ENCODE assay signal across 8 cellular contexts in the genomic region with DNA sequence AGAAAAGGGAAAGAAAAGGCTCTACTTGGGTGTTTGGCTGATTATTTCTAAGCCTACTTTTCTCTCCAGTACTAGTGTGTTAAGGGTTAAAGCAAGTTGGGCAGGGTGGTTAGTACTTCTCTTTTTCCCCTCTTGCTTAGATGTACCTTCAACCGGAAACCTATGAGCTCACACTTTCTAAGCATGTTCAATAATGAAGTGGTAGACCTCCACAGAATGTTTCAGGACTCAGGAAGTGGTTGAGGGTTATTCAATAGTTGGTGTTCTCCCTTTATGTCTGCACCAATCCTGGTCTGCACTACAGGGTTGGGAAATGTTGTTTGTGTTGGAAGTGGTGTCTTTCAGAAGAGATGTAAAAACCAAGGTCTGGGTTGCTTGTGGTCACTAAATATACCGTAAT.
DNase-seq lines count a peak whose midpoint lies in the region; ATAC-seq and TF ChIP-seq lines count a peak whose summit lies in the region.

No MANE protein-coding gene starts in this region.

- H3K4me1 ChIP-seq in testis, result peaks cover 15% of the 10 kb centered on the region
- H3K4me1 ChIP-seq in trophoblast cell (ENCODE audit: control insufficient read depth in 1 of 2, insufficient read depth in 2 of 2, low read length in 2 of 2), result no peaks in the 10 kb centered on the region

- H3K27me3 ChIP-seq in testis (no peaks in the 10 kb centered on the region), trophoblast cell (ENCODE audit: insufficient read depth, low read length) (no peaks in the 10 kb centered on the region)

- no peak overlapping the region for H3K4ac ChIP-seq in trophoblast cell (ENCODE audit: low read depth, low read length)

- H3K36me3 ChIP-seq in testis (ENCODE audit: low read depth, missing control alignments), result no peaks in the 10 kb centered on the region
- no peaks in the 10 kb centered on the region for H3K36me3 ChIP-seq in trophoblast cell (ENCODE audit: control insufficient read depth in 1 of 2, insufficient read depth in 2 of 2, low read length in 2 of 2)

- no peak overlapping the region for H2BK5ac ChIP-seq in trophoblast cell (ENCODE audit: low read depth, low read length, poor library complexity)

- no peaks in the 10 kb centered on the region for H3K9me3 ChIP-seq in testis
- H3K9me3 ChIP-seq in trophoblast cell (ENCODE audit: insufficient read depth, low read depth, low read length), result no peaks in the 10 kb centered on the region

- H3K23ac ChIP-seq in trophoblast cell (ENCODE audit: low read length), result no peak overlapping the region

- ATAC-seq in GM19324 (IDR thresholded peaks at IDR 0.05; ENCODE audit: low FRiP score, unreplicated experiment) (peak; percentile 98), HG03196 (IDR thresholded peaks at IDR 0.05; ENCODE audit: unreplicated experiment) (peak; percentile 99)
- peak; percentile 96 to 97 for ATAC-seq in stimulated activated naive B cell treated with anti-CD40 and anti-IgM and Interleukin-4, amounts not matched to agents 10 μg/mL and 1 μg/mL and 100 μg/mL, for 72 hours (replicated peaks)

- 80 to 83% methylated on average over 2 of the region's 2 CpGs for WGBS in testis, 2 donors
- WGBS in trophoblast cell (ENCODE audit: extremely low coverage, insufficient coverage, insufficient read length), result no CpG with 5 or more reads among the region's 2 CpGs

- H2AFZ ChIP-seq in trophoblast cell (ENCODE audit: insufficient read depth, low read length, poor library complexity), result no peak overlapping the region

- no peak overlapping the region for H3K4me2 ChIP-seq in trophoblast cell (ENCODE audit: low read length)

- H3K4me1 Mint-ChIP-seq in activated T-helper 2 cell treated with anti-CD3 and anti-CD28 coated beads, Interferon-gamma antibody, Interleukin-2, Interleukin-4, amounts not matched to agents 10 μg/mL and 5 μg/mL and 100 μg/mL, durations not matched to agents 14 hours and 24 hours and 36 hours (ENCODE audit: low read depth), result peaks cover 51% of the 10 kb centered on the region
- peaks cover 26 to 56% of the 10 kb centered on the region in 2 donors for H3K4me1 Mint-ChIP-seq in stimulated activated naive B cell treated with anti-CD40 and anti-IgM and Interleukin-4, amounts not matched to agents 10 μg/mL and 1 μg/mL and 100 μg/mL, for 72 hours

- H3K9me3 Mint-ChIP-seq in activated T-helper 2 cell treated with anti-CD3 and anti-CD28 coated beads, Interferon-gamma antibody, Interleukin-2, Interleukin-4, amounts not matched to agents 10 μg/mL and 5 μg/mL and 100 μg/mL, durations not matched to agents 14 hours and 24 hours and 36 hours, result peaks cover 1% of the 10 kb centered on the region
- H3K9me3 Mint-ChIP-seq in stimulated activated naive B cell treated with anti-CD40 and anti-IgM and Interleukin-4, amounts not matched to agents 10 μg/mL and 1 μg/mL and 100 μg/mL, for 72 hours, result peaks cover 0 to 1% of the 10 kb centered on the region in 2 donors

- H3K9ac ChIP-seq in trophoblast cell (ENCODE audit: low read length), result no peak overlapping the region

- intact Hi-C loops in activated T-helper 2 cell treated with anti-CD3 and anti-CD28 coated beads, Interferon-gamma antibody, Interleukin-2, Interleukin-4, amounts not matched to agents 10 μg/mL and 5 μg/mL and 100 μg/mL, durations not matched to agents 14 hours and 24 hours and 36 hours (cut with micrococcal nuclease), result loop anchor here (1.0 to 2.0 kb wide), 5 partner anchors 31 to 134 kb away; a partner anchor contains a TSS
- intact Hi-C loops in testis (cut with DNase I; ENCODE audit: low total_unique reads), result no loop called here

- H2BK12ac ChIP-seq in trophoblast cell (ENCODE audit: low read length), result no peak overlapping the region

- H3K4me3 Mint-ChIP-seq in activated T-helper 2 cell treated with anti-CD3 and anti-CD28 coated beads, Interferon-gamma antibody, Interleukin-2, Interleukin-4, amounts not matched to agents 10 μg/mL and 5 μg/mL and 100 μg/mL, durations not matched to agents 14 hours and 24 hours and 36 hours (ENCODE audit: low read depth), result no peak overlapping the region
- peak overlapping the region; percentile 41 to 60 for H3K4me3 Mint-ChIP-seq in stimulated activated naive B cell treated with anti-CD40 and anti-IgM and Interleukin-4, amounts not matched to agents 10 μg/mL and 1 μg/mL and 100 μg/mL, for 72 hours

- H3K4me3 ChIP-seq in testis (no peak overlapping the region), trophoblast cell (ENCODE audit: low read depth, low read length) (no peak overlapping the region)

- DNase-seq in CD1c-positive myeloid dendritic cell (ENCODE audit: extremely low spot score), result peak; percentile 59
- no peak for DNase-seq in activated T-helper 2 cell treated with anti-CD3 and anti-CD28 coated beads, Interferon-gamma antibody, Interleukin-2, Interleukin-4, amounts not matched to agents 10 μg/mL and 5 μg/mL and 100 μg/mL, durations not matched to agents 14 hours and 24 hours and 36 hours (ENCODE audit: low spot score)
- peak; percentile 34 for DNase-seq in stimulated activated naive B cell treated with anti-CD40 and anti-IgM and Interleukin-4, amounts not matched to agents 10 μg/mL and 1 μg/mL and 100 μg/mL, for 72 hours
- DNase-seq in cortex of kidney (lab: John Stamatoyannopoulos, UW), result no peak
- no peak for DNase-seq in testis
- no peak for DNase-seq in trophoblast cell

- no peak overlapping the region for H4K12ac ChIP-seq in trophoblast cell (ENCODE audit: low read depth, low read length)

- H3K79me1 ChIP-seq in trophoblast cell (ENCODE audit: low read length), result no peaks in the 10 kb centered on the region

- H3K36me3 Mint-ChIP-seq in activated T-helper 2 cell treated with anti-CD3 and anti-CD28 coated beads, Interferon-gamma antibody, Interleukin-2, Interleukin-4, amounts not matched to agents 10 μg/mL and 5 μg/mL and 100 μg/mL, durations not matched to agents 14 hours and 24 hours and 36 hours (ENCODE audit: low read depth), result peaks cover 25% of the 10 kb centered on the region
- peaks cover 0 to 3% of the 10 kb centered on the region in 2 donors for H3K36me3 Mint-ChIP-seq in stimulated activated naive B cell treated with anti-CD40 and anti-IgM and Interleukin-4, amounts not matched to agents 10 μg/mL and 1 μg/mL and 100 μg/mL, for 72 hours

- no peak overlapping the region for H3K14ac ChIP-seq in trophoblast cell (ENCODE audit: low read length)

- no peak overlapping the region for H2BK120ac ChIP-seq in trophoblast cell (ENCODE audit: insufficient read depth, low read length, poor library complexity)

- H4K91ac ChIP-seq in trophoblast cell (ENCODE audit: low read depth, low read length), result no peak overlapping the region

- no peak overlapping the region for H3K27ac ChIP-seq in testis
- H3K27ac ChIP-seq in trophoblast cell (ENCODE audit: low read depth, low read length), result no peak overlapping the region

- H3K27ac Mint-ChIP-seq in activated T-helper 2 cell treated with anti-CD3 and anti-CD28 coated beads, Interferon-gamma antibody, Interleukin-2, Interleukin-4, amounts not matched to agents 10 μg/mL and 5 μg/mL and 100 μg/mL, durations not matched to agents 14 hours and 24 hours and 36 hours, result peak overlapping the region; percentile 39
- no peak overlapping the region for H3K27ac Mint-ChIP-seq in stimulated activated naive B cell treated with anti-CD40 and anti-IgM and Interleukin-4, amounts not matched to agents 10 μg/mL and 1 μg/mL and 100 μg/mL, for 72 hours

- H3K18ac ChIP-seq in trophoblast cell (ENCODE audit: low read length), result no peak overlapping the region

- no peak for TF ChIP-seq CTCF in testis (IDR thresholded peaks at IDR 0.05)

- H3K27me3 Mint-ChIP-seq in activated T-helper 2 cell treated with anti-CD3 and anti-CD28 coated beads, Interferon-gamma antibody, Interleukin-2, Interleukin-4, amounts not matched to agents 10 μg/mL and 5 μg/mL and 100 μg/mL, durations not matched to agents 14 hours and 24 hours and 36 hours (ENCODE audit: low read depth), result peaks cover 2% of the 10 kb centered on the region
- no peaks in the 10 kb centered on the region for H3K27me3 Mint-ChIP-seq in stimulated activated naive B cell treated with anti-CD40 and anti-IgM and Interleukin-4, amounts not matched to agents 10 μg/mL and 1 μg/mL and 100 μg/mL, for 72 hours

- H3K79me2 ChIP-seq in trophoblast cell (ENCODE audit: control insufficient read depth, insufficient read depth, low read length, poor library complexity), result no peaks in the 10 kb centered on the region

- no peak overlapping the region for H4K8ac ChIP-seq in trophoblast cell (ENCODE audit: low read depth, low read length)

- no peak for TF ChIP-seq POLR2A in testis (IDR thresholded peaks at IDR 0.05)

- no peak overlapping the region for H2AK5ac ChIP-seq in trophoblast cell (ENCODE audit: low read length)

Comparison
In these comparisons a context has a peak if more than half of its experiments do, and no peak if none do; other contexts are left out.
1. DNase-seq: peak in CD1c-positive myeloid dendritic cell (single experiment) and stimulated activated naive B cell treated with anti-CD40 and anti-IgM and Interleukin-4, amounts not matched to agents 10 μg/mL and 1 μg/mL and 100 μg/mL, for 72 hours (single experiment); none in activated T-helper 2 cell treated with anti-CD3 and anti-CD28 coated beads, Interferon-gamma antibody, Interleukin-2, Interleukin-4, amounts not matched to agents 10 μg/mL and 5 μg/mL and 100 μg/mL, durations not matched to agents 14 hours and 24 hours and 36 hours (single experiment), cortex of kidney (single experiment), testis (single experiment) and trophoblast cell (0 of 2).
2. Peak in every context shown above with its lines, with median percentiles within 50 percentile points of each other: ATAC-seq.